Comparison of ENCODE assay signal across 17 cellular contexts in the genomic region with DNA sequence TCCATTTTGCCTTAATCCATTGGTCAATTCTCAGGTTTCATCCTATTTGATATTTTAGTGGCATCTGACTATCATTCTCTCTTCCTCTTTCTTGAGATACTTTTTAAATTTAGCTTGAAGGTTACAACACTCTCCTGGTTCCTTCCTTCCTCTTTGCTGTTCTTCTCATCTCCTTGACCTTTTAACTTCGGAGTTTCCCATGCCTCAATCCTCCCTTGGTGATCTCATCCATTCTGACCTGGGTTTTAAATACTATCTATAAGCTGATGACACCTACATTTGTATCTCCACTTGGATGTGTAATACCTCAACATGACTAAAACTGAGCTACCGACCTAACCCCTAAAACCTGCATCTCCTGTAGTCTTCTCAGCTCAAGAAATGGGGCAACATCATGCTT. TPM values are rescaled to one million over a fixed set of nuclear protein-coding genes. Genes with fewer than 3 reads are reported as not detected.
DNase-seq lines count a peak whose midpoint lies in the region; ATAC-seq and TF ChIP-seq lines count a peak whose summit lies in the region.
"Had no signal": no experiment of that assay in that cellular context is flagged by ENCODE, and none has a peak within 500 bp of the region (broad histone marks: within the 10 kb centered on the region; RNA-seq: fewer than 3 reads in every experiment).

No MANE protein-coding gene starts in this region.

- no peak for DNase-seq in activated naive CD4-positive, alpha-beta T cell (lab: John Stamatoyannopoulos, UW)
- DNase-seq in MV-4-11 (lab: John Stamatoyannopoulos, UW) (peak; percentile 96), neural progenitor cell (ENCODE audit: low spot score) (no peak), gastrocnemius medialis (no peak), GM13977 (ENCODE audit: low spot score) (no peak)
- DNase-seq: aorta, cortex of kidney, heart left ventricle, NCI-H1436 treated with DMSO at 0.1 percent for 48 hours, NCI-H510A treated with DMSO at 0.1 percent for 48 hours, T-helper 9 cell, tibial artery had no signal

- H3K27ac ChIP-seq in neural progenitor cell (no peak overlapping the region), gastrocnemius medialis (no peak overlapping the region)
- H3K27ac ChIP-seq: prostate gland, tibial artery had no signal

- H3K9me3 ChIP-seq in neural progenitor cell (ENCODE audit: low read depth): no peaks in the 10 kb centered on the region
- H3K9me3 ChIP-seq in gastrocnemius medialis: no peaks in the 10 kb centered on the region
- H3K9me3 ChIP-seq: heart left ventricle, prostate gland, tibial artery had no signal

- H3K9me3 Mint-ChIP-seq in activated naive CD4-positive, alpha-beta T cell treated with anti-CD3 and anti-CD28 coated beads, Interleukin-2, amount 50 U/mL, for 24 hours: no peaks in the 10 kb centered on the region
- no peaks in the 10 kb centered on the region for H3K9me3 Mint-ChIP-seq in activated T-helper 17 cell treated with anti-CD3 and anti-CD28 coated beads, Interleukin-2, amount 50 U/mL, for 72 hours
- no peaks in the 10 kb centered on the region for H3K9me3 Mint-ChIP-seq in stimulated activated naive CD8-positive, alpha-beta T cell treated with anti-CD3 and anti-CD28 coated beads, Interleukin-15, Interleukin-2, amounts not matched to agents 100 ng/mL and 50 ng/mL, for 24 hours
- no peaks in the 10 kb centered on the region for H3K9me3 Mint-ChIP-seq in neural progenitor cell

- H3K36me3 Mint-ChIP-seq in activated naive CD4-positive, alpha-beta T cell treated with anti-CD3 and anti-CD28 coated beads, Interleukin-2, amount 50 U/mL, for 24 hours: no peaks in the 10 kb centered on the region
- H3K36me3 Mint-ChIP-seq in activated T-helper 17 cell treated with anti-CD3 and anti-CD28 coated beads, Interleukin-2, amount 50 U/mL, for 72 hours (ENCODE audit: low read depth): peaks cover 17% of the 10 kb centered on the region
- H3K36me3 Mint-ChIP-seq in stimulated activated naive CD8-positive, alpha-beta T cell treated with anti-CD3 and anti-CD28 coated beads, Interleukin-15, Interleukin-2, amounts not matched to agents 100 ng/mL and 50 ng/mL, for 24 hours (ENCODE audit: low read depth): peaks cover 12% of the 10 kb centered on the region
- peaks cover 5% of the 10 kb centered on the region for H3K36me3 Mint-ChIP-seq in neural progenitor cell

- ATAC-seq in activated T-helper 17 cell treated with anti-CD3 and anti-CD28 coated beads, Interleukin-2, amount 50 U/mL, for 72 hours (replicated peaks): peak; percentile 39
- ATAC-seq in gastrocnemius medialis: no peak
- ATAC-seq: esophagus mucosa, heart left ventricle had no signal

- no peak for TF ChIP-seq CTCF in neural progenitor cell (IDR thresholded peaks at IDR 0.05)
- no peak for TF ChIP-seq CTCF in gastrocnemius medialis (IDR thresholded peaks at IDR 0.05 in 4 of 5, conservative IDR thresholded peaks at IDR 0.05 in 1 of 5)
- no peak for TF ChIP-seq CTCF in GM13977 (IDR thresholded peaks at IDR 0.05; ENCODE audit: extremely low read depth, insufficient read depth, missing control alignments)

- H3K4me3 Mint-ChIP-seq in activated naive CD4-positive, alpha-beta T cell treated with anti-CD3 and anti-CD28 coated beads, Interleukin-2, amount 50 U/mL, for 24 hours: peak overlapping the region; percentile 9
- H3K4me3 Mint-ChIP-seq in activated T-helper 17 cell treated with anti-CD3 and anti-CD28 coated beads, Interleukin-2, amount 50 U/mL, for 72 hours: peak overlapping the region; percentile 62
- H3K4me3 Mint-ChIP-seq in stimulated activated naive CD8-positive, alpha-beta T cell treated with anti-CD3 and anti-CD28 coated beads, Interleukin-15, Interleukin-2, amounts not matched to agents 100 ng/mL and 50 ng/mL, for 24 hours: peak overlapping the region; percentile 37
- no peak overlapping the region for H3K4me3 Mint-ChIP-seq in neural progenitor cell

- H3K27me3 Mint-ChIP-seq in activated naive CD4-positive, alpha-beta T cell treated with anti-CD3 and anti-CD28 coated beads, Interleukin-2, amount 50 U/mL, for 24 hours: no peaks in the 10 kb centered on the region
- no peaks in the 10 kb centered on the region for H3K27me3 Mint-ChIP-seq in activated T-helper 17 cell treated with anti-CD3 and anti-CD28 coated beads, Interleukin-2, amount 50 U/mL, for 72 hours
- H3K27me3 Mint-ChIP-seq in stimulated activated naive CD8-positive, alpha-beta T cell treated with anti-CD3 and anti-CD28 coated beads, Interleukin-15, Interleukin-2, amounts not matched to agents 100 ng/mL and 50 ng/mL, for 24 hours: no peaks in the 10 kb centered on the region
- peaks cover 8% of the 10 kb centered on the region for H3K27me3 Mint-ChIP-seq in neural progenitor cell (ENCODE audit: insufficient read depth, low read depth)

- intact Hi-C loops in gastrocnemius medialis (cut with DNase I; ENCODE audit: low total_unique reads): no loop called here

- H2AFZ ChIP-seq in neural progenitor cell (replicated peaks): no peak overlapping the region

- H3K4me2 ChIP-seq in neural progenitor cell: no peak overlapping the region

- H4K20me1 ChIP-seq in neural progenitor cell (ENCODE audit: low read depth): no peaks in the 10 kb centered on the region

- peak overlapping the region; percentile 65 for H3K27ac Mint-ChIP-seq in activated naive CD4-positive, alpha-beta T cell treated with anti-CD3 and anti-CD28 coated beads, Interleukin-2, amount 50 U/mL, for 24 hours
- H3K27ac Mint-ChIP-seq in activated T-helper 17 cell treated with anti-CD3 and anti-CD28 coated beads, Interleukin-2, amount 50 U/mL, for 72 hours: peak overlapping the region; percentile 81
- H3K27ac Mint-ChIP-seq in stimulated activated naive CD8-positive, alpha-beta T cell treated with anti-CD3 and anti-CD28 coated beads, Interleukin-15, Interleukin-2, amounts not matched to agents 100 ng/mL and 50 ng/mL, for 24 hours: peak overlapping the region; percentile 83
- no peak overlapping the region for H3K27ac Mint-ChIP-seq in neural progenitor cell

- H3K36me3 ChIP-seq in neural progenitor cell: no peaks in the 10 kb centered on the region
- peaks cover 0 to 15% of the 10 kb centered on the region in 2 donors for H3K36me3 ChIP-seq in gastrocnemius medialis
- H3K36me3 ChIP-seq: prostate gland had no signal

- no peaks in the 10 kb centered on the region for H3K79me2 ChIP-seq in neural progenitor cell (ENCODE audit: low read depth)

- H3F3A ChIP-seq in neural progenitor cell (ENCODE audit: low read depth): peaks cover 5% of the 10 kb centered on the region

- no peak overlapping the region for H3K9ac ChIP-seq in neural progenitor cell

- peaks cover 21% of the 10 kb centered on the region for H3K4me1 Mint-ChIP-seq in activated naive CD4-positive, alpha-beta T cell treated with anti-CD3 and anti-CD28 coated beads, Interleukin-2, amount 50 U/mL, for 24 hours
- peaks cover 17% of the 10 kb centered on the region for H3K4me1 Mint-ChIP-seq in activated T-helper 17 cell treated with anti-CD3 and anti-CD28 coated beads, Interleukin-2, amount 50 U/mL, for 72 hours
- H3K4me1 Mint-ChIP-seq in stimulated activated naive CD8-positive, alpha-beta T cell treated with anti-CD3 and anti-CD28 coated beads, Interleukin-15, Interleukin-2, amounts not matched to agents 100 ng/mL and 50 ng/mL, for 24 hours (ENCODE audit: low read depth): peaks cover 38% of the 10 kb centered on the region
- no peaks in the 10 kb centered on the region for H3K4me1 Mint-ChIP-seq in neural progenitor cell

- in situ Hi-C loops in gastrocnemius medialis (cut with MboI; ENCODE audit: low sequenced_read_pairs in 4 of 4) (no loop called here), GM13977 (cut with MboI; ENCODE audit: low pct_unique_long_range_greater_than_20kb, low sequenced_read_pairs, unreplicated experiment) (no loop called here)

- H3K4me1 ChIP-seq in neural progenitor cell (no peaks in the 10 kb centered on the region), gastrocnemius medialis (peaks cover 0 to 4% of the 10 kb centered on the region in 2 donors)
- H3K4me1 ChIP-seq: prostate gland had no signal

- H3K27me3 ChIP-seq in neural progenitor cell (no peaks in the 10 kb centered on the region), gastrocnemius medialis (no peaks in the 10 kb centered on the region)
- H3K27me3 ChIP-seq: heart left ventricle, tibial artery had no signal

- no peak overlapping the region for H3K4me3 ChIP-seq in neural progenitor cell
- H3K4me3 ChIP-seq in gastrocnemius medialis: no peak overlapping the region
- H3K4me3 ChIP-seq: heart left ventricle, prostate gland, tibial artery had no signal

- no peak for TF ChIP-seq POLR2A in gastrocnemius medialis (IDR thresholded peaks at IDR 0.05)

RNA-seq across cellular contexts. Expression of gene ZNF687, which starts 4.8 kb away (rescaled TPM):
- 10 to 100 TPM; 24.9 to 29.6 TPM for total RNA-seq in activated T-helper 17 cell treated with anti-CD3 and anti-CD28 coated beads, Interleukin-2, amount 50 U/mL, for 72 hours
- total RNA-seq in neural progenitor cell (ENCODE audit: low replicate concordance): 20.2 and 43.1 TPM in 2 replicates
- 10 to 100 TPM; 11.9 to 19.6 (median 16.6) TPM for total RNA-seq in gastrocnemius medialis

RNA-seq across cellular contexts. Expression of gene PSMD4, which starts 22.7 kb away (rescaled TPM):
- 100 to 1,000 TPM; 174 to 196 TPM for total RNA-seq in activated T-helper 17 cell treated with anti-CD3 and anti-CD28 coated beads, Interleukin-2, amount 50 U/mL, for 72 hours
- total RNA-seq in neural progenitor cell (ENCODE audit: low replicate concordance) (123 and 162 TPM in 2 replicates), gastrocnemius medialis (100 to 1,000 TPM; 263 to 439 (median 340) TPM)

RNA-seq across cellular contexts. Expression of gene PI4KB, which starts 50.0 kb away (rescaled TPM):
- 10 to 100 TPM; 70.0 to 76.8 TPM for total RNA-seq in activated T-helper 17 cell treated with anti-CD3 and anti-CD28 coated beads, Interleukin-2, amount 50 U/mL, for 72 hours
- total RNA-seq in neural progenitor cell (ENCODE audit: low replicate concordance): 19.0 and 33.5 TPM in 2 replicates
- 10 to 100 TPM; 65.5 to 98.1 (median 77.3) TPM for total RNA-seq in gastrocnemius medialis
